In genomic region chr22:50626314-50626855, GRCh38 we compare ENCODE assay signal across 10 cellular contexts. TPM values are rescaled to one million over a fixed set of nuclear protein-coding genes. Genes with fewer than 3 reads are reported as not detected.
DNase-seq lines count a peak whose midpoint lies in the region; ATAC-seq and TF ChIP-seq lines count a peak whose summit lies in the region.
"Had no signal": no experiment of that assay in that cellular context is flagged by ENCODE, and none has a peak within 500 bp of the region (broad histone marks: within the 10 kb centered on the region; RNA-seq: fewer than 3 reads in every experiment).

No MANE protein-coding gene starts in this region.

- POLR2A ChIA-PET in activated B cell treated with CpG ODN at 0.5 μM for 24 hours (lab: Charles Lee): no interaction called here

- peak overlapping the region; percentile 69 for H3K4me3 Mint-ChIP-seq in activated naive CD4-positive, alpha-beta T cell treated with anti-CD3 and anti-CD28 coated beads, Interleukin-2, amount 10 ng/mL, durations not matched to agents 7 days and 5 days
- peak overlapping the region; percentile 67 for H3K4me3 Mint-ChIP-seq in activated B cell treated with CpG ODN at 0.5 μM for 24 hours

- peaks cover 39% of the 10 kb centered on the region for H3K4me1 Mint-ChIP-seq in activated naive CD4-positive, alpha-beta T cell treated with anti-CD3 and anti-CD28 coated beads, Interleukin-2, amount 10 ng/mL, durations not matched to agents 7 days and 5 days
- peaks cover 29% of the 10 kb centered on the region for H3K4me1 Mint-ChIP-seq in activated B cell treated with CpG ODN at 0.5 μM for 24 hours

- TF ChIP-seq CTCF in activated B cell treated with CpG ODN at 0.5 μM for 24 hours (IDR thresholded peaks at IDR 0.05) (no peak), stomach (IDR thresholded peaks at IDR 0.05) (no peak)

- 73 to 87% (median 86%) methylated on average over 3 to 12 of the region's 12 CpGs for WGBS in stomach, 5 donors

- H3K27me3 Mint-ChIP-seq in activated naive CD4-positive, alpha-beta T cell treated with anti-CD3 and anti-CD28 coated beads, Interleukin-2, amount 10 ng/mL, durations not matched to agents 7 days and 5 days: peaks cover 17% of the 10 kb centered on the region
- H3K27me3 Mint-ChIP-seq in activated B cell treated with CpG ODN at 0.5 μM for 24 hours: no peaks in the 10 kb centered on the region

- TF ChIP-seq EP300 in stomach (IDR thresholded peaks at IDR 0.05): no peak

- ATAC-seq in activated B cell treated with CpG ODN at 0.5 μM for 24 hours (ENCODE audit: low read depth) (no peak), GM18868 (IDR thresholded peaks at IDR 0.05; ENCODE audit: unreplicated experiment) (no peak), HG03469 (IDR thresholded peaks at IDR 0.05; ENCODE audit: unreplicated experiment) (no peak)
- ATAC-seq: body of pancreas had no signal

- peak overlapping the region; percentile 75 for H3K27ac Mint-ChIP-seq in activated naive CD4-positive, alpha-beta T cell treated with anti-CD3 and anti-CD28 coated beads, Interleukin-2, amount 10 ng/mL, durations not matched to agents 7 days and 5 days
- H3K27ac Mint-ChIP-seq in activated B cell treated with CpG ODN at 0.5 μM for 24 hours: peak overlapping the region; percentile 41

- H3K27me3 ChIP-seq in stomach: peaks cover 0 to under 1% (median 0%) of the 10 kb centered on the region in 3 donors
- H3K27me3 ChIP-seq: body of pancreas had no signal

- H3K36me3 Mint-ChIP-seq in activated naive CD4-positive, alpha-beta T cell treated with anti-CD3 and anti-CD28 coated beads, Interleukin-2, amount 10 ng/mL, durations not matched to agents 7 days and 5 days: peaks cover 9% of the 10 kb centered on the region
- peaks cover 10% of the 10 kb centered on the region for H3K36me3 Mint-ChIP-seq in activated B cell treated with CpG ODN at 0.5 μM for 24 hours (ENCODE audit: low read depth)

- intact Hi-C loops in activated B cell treated with CpG ODN at 0.5 μM for 24 hours (cut with micrococcal nuclease) (no loop called here), stomach (cut with DNase I; ENCODE audit: low total_unique reads) (no loop called here)

- no peak for TF ChIP-seq POLR2A in stomach (IDR thresholded peaks at IDR 0.05)

- DNase-seq in activated naive CD4-positive, alpha-beta T cell treated with anti-CD3 and anti-CD28 coated beads, Interleukin-2, amount 10 ng/mL, durations not matched to agents 7 days and 5 days: no peak
- no peak for DNase-seq in activated naive CD4-positive, alpha-beta T cell (lab: John Stamatoyannopoulos, UW)
- DNase-seq in activated B cell treated with CpG ODN at 0.5 μM for 24 hours (no peak), islet precursor cell (peak; percentile 47), stomach (peak; percentile 24), RKO (ENCODE audit: low spot score) (no peak)
- DNase-seq: activated CD4-positive, alpha-beta T cell treated with anti-CD3 and anti-CD28 coated beads for 48 hours had no signal

- CTCF ChIA-PET in activated naive CD4-positive, alpha-beta T cell treated with anti-CD3 and anti-CD28 coated beads, Interleukin-2, amount 10 ng/mL, durations not matched to agents 7 days and 5 days (lab: Charles Lee): interaction anchor here (1.1 to 1.3 kb wide), 2 partner anchors 64 to 118 kb away, joined by 4 to 5 read pairs; no protein-coding TSS in a partner anchor
- CTCF ChIA-PET in activated B cell treated with CpG ODN at 0.5 μM for 24 hours (lab: Charles Lee): no interaction called here

- H3K36me3 ChIP-seq in stomach: peaks cover 8 to 22% (median 18%) of the 10 kb centered on the region in 4 donors

- H3K4me1 ChIP-seq in stomach: peaks cover 31 to 47% (median 45%) of the 10 kb centered on the region in 4 donors

- peak overlapping the region in 1 of 4 donors; percentile 88 for H3K4me3 ChIP-seq in stomach

- peak overlapping the region in 2 of 5 donors; percentile 86 to 89 for H3K27ac ChIP-seq in stomach

- H3K9me3 Mint-ChIP-seq in activated naive CD4-positive, alpha-beta T cell treated with anti-CD3 and anti-CD28 coated beads, Interleukin-2, amount 10 ng/mL, durations not matched to agents 7 days and 5 days: no peaks in the 10 kb centered on the region
- no peaks in the 10 kb centered on the region for H3K9me3 Mint-ChIP-seq in activated B cell treated with CpG ODN at 0.5 μM for 24 hours

- H3K9me3 ChIP-seq in stomach: no peaks in the 10 kb centered on the region
- H3K9me3 ChIP-seq: body of pancreas had no signal

RNA-seq across cellular contexts. Expression of gene ARSA, which starts 1.6 kb away (rescaled TPM):
- total RNA-seq in activated B cell treated with CpG ODN at 0.5 μM for 24 hours (49.0 and 50.9 TPM in 2 replicates), stomach (10 to 100 TPM in 4 of 5 donors, 1 to 10 TPM in 1; 7.7 to 88.1 (median 46.8) TPM)
- 10 to 100 TPM; 27.0 to 45.7 (median 41.2) TPM for polyA plus RNA-seq in stomach

RNA-seq across cellular contexts. Expression of gene MAPK8IP2, which starts 25.8 kb away (rescaled TPM):
- total RNA-seq in activated B cell treated with CpG ODN at 0.5 μM for 24 hours (0.18 and 0.20 TPM in 2 replicates), stomach (1 to 10 TPM in 2 of 5 donors, under 1 TPM in 3; 0.43 to 5.8 (median 0.89) TPM)
- 1 to 10 TPM in 1 of 3 donors, under 1 TPM in 2; 0.61 to 1.6 (median 0.81) TPM for polyA plus RNA-seq in stomach

RNA-seq across cellular contexts. Expression of gene CHKB, which starts 43.7 kb away (rescaled TPM):
- total RNA-seq in activated B cell treated with CpG ODN at 0.5 μM for 24 hours: 138 and 158 TPM in 2 replicates
- 100 to 1,000 TPM in 2 of 5 donors, 10 to 100 TPM in 3; 31.9 to 283 (median 81.2) TPM for total RNA-seq in stomach
- polyA plus RNA-seq in stomach: 100 to 1,000 TPM; 107 to 152 (median 129) TPM

RNA-seq across cellular contexts. Expression of gene SHANK3, which starts 46.2 kb away (rescaled TPM):
- total RNA-seq in activated B cell treated with CpG ODN at 0.5 μM for 24 hours (not detected in 2 replicates), stomach (10 to 100 TPM in 2 of 5 donors, 1 to 10 TPM in 3; 2.5 to 31.2 (median 7.6) TPM)
- 1 to 10 TPM; 3.2 to 5.4 (median 3.4) TPM for polyA plus RNA-seq in stomach

RNA-seq across cellular contexts. Expression of gene CPT1B, which starts 48.2 kb away (rescaled TPM):
- 32.2 and 33.5 TPM in 2 replicates for total RNA-seq in activated B cell treated with CpG ODN at 0.5 μM for 24 hours
- total RNA-seq in stomach: 100 to 1,000 TPM in 2 of 5 donors, 10 to 100 TPM in 1, 1 to 10 TPM in 2; 6.6 to 164 (median 54.5) TPM
- polyA plus RNA-seq in stomach: 10 to 100 TPM in 2 of 3 donors, 1 to 10 TPM in 1; 9.8 to 31.8 (median 10.1) TPM

Comparison
In these comparisons a context has a peak if more than half of its experiments do, and no peak if none do; other contexts are left out.
1. DNase-seq: peak in islet precursor cell (single experiment) and stomach (single experiment); none in activated naive CD4-positive, alpha-beta T cell treated with anti-CD3 and anti-CD28 coated beads, Interleukin-2, amount 10 ng/mL, durations not matched to agents 7 days and 5 days (single experiment), activated naive CD4-positive, alpha-beta T cell (0 of 4), activated B cell treated with CpG ODN at 0.5 μM for 24 hours (single experiment) and RKO (single experiment).